ENCODE assay signal across 30 cellular contexts in genomic region chr6:19705606-19706005, GRCh38.
DNase-seq lines count a peak whose midpoint lies in the region; ATAC-seq, FAIRE-seq and TF ChIP-seq lines count a peak whose summit lies in the region.
"Had no signal": no experiment of that assay in that cellular context is flagged by ENCODE, and none has a peak within 500 bp of the region (broad histone marks: within the 10 kb centered on the region; RNA-seq: fewer than 3 reads in every experiment).

No MANE protein-coding gene starts in this region.

- H3K4me2 ChIP-seq in astrocyte (ENCODE audit: low read length), result no peak overlapping the region
- H3K4me2 ChIP-seq: BLaER1 had no signal

- intact Hi-C loops in MCF 10A (cut with micrococcal nuclease) (no loop called here), breast epithelium (cut with DNase I; ENCODE audit: low total_unique reads) (no loop called here)

- H4K20me1 ChIP-seq in astrocyte (ENCODE audit: insufficient read depth, low read length), result no peaks in the 10 kb centered on the region
- H4K20me1 ChIP-seq: BLaER1 had no signal

- H3K27me3 ChIP-seq in breast epithelium (no peaks in the 10 kb centered on the region), astrocyte (ENCODE audit: insufficient read depth, low read length) (peaks cover 3% of the 10 kb centered on the region)
- H3K27me3 ChIP-seq: BLaER1, MG63 had no signal

- no peak overlapping the region for H3K9ac ChIP-seq in astrocyte (ENCODE audit: low read length)
- H3K9ac ChIP-seq: BLaER1 had no signal

- no TSS peak for BruUV-seq in MCF 10A (replicated peaks; lab: Mats Ljungman, UMichigan)

- CTCF ChIA-PET in MCF 10A (lab: Yijun Ruan, JAX), result no interaction called here

- TF ChIP-seq POLR2A in breast epithelium (IDR thresholded peaks at IDR 0.05), result no peak

- DNase-seq in MCF 10A (ENCODE audit: unreplicated experiment) (peak; percentile 30), breast epithelium (ENCODE audit: low spot score in 2 of 2) (no peak), HT1080 (ENCODE audit: low read depth) (peak; percentile 29), astrocyte (ENCODE audit: low read depth) (peak; percentile 53), NCI-H1048 (lab: John Stamatoyannopoulos, UW) (no peak)
- DNase-seq: Caco-2; CD4-positive, alpha-beta T cell; DMS 273 treated with DMSO at 0.1 percent for 48 hours; DMS79 treated with DMSO at 0.1 percent for 48 hours; Karpas-422; MG63; NCI-H1092; NCI-H146; NCI-H2029 treated with DMSO at 0.1 percent for 48 hours; NCI-H226; NCI-H510A treated with DMSO at 0.1 percent for 48 hours; NCI-H748 treated with DMSO at 0.1 percent for 48 hours; SHP77 treated with DMSO at 0.1 percent for 48 hours; T-cell had no signal

- H3K4me1 Mint-ChIP-seq in MCF 10A (ENCODE audit: insufficient read depth, unreplicated experiment), result no peaks in the 10 kb centered on the region
- no peaks in the 10 kb centered on the region for H3K4me1 Mint-ChIP-seq in astrocyte (ENCODE audit: low read depth, unreplicated experiment)
- H3K4me1 Mint-ChIP-seq: IgD-negative memory B cell, T-cell had no signal

- H3K27me3 Mint-ChIP-seq in MCF 10A (ENCODE audit: insufficient read depth, unreplicated experiment) (peaks cover 10% of the 10 kb centered on the region), astrocyte (ENCODE audit: low read depth, unreplicated experiment) (no peaks in the 10 kb centered on the region)
- H3K27me3 Mint-ChIP-seq: CD4-positive, alpha-beta T cell; IgD-negative memory B cell; T-cell had no signal

- TF ChIP-seq CTCF in MCF 10A (IDR thresholded peaks at IDR 0.05; ENCODE audit: unreplicated experiment), result no peak
- TF ChIP-seq CTCF in breast epithelium (IDR thresholded peaks at IDR 0.05), result no peak
- TF ChIP-seq CTCF in astrocyte (IDR thresholded peaks at IDR 0.05; ENCODE audit: insufficient read depth, low read depth, low read length), result no peak

- H3K9me3 Mint-ChIP-seq in MCF 10A (ENCODE audit: unreplicated experiment) (no peaks in the 10 kb centered on the region), astrocyte (ENCODE audit: unreplicated experiment) (peaks cover 3% of the 10 kb centered on the region)
- H3K9me3 Mint-ChIP-seq: CD4-positive, alpha-beta T cell; T-cell; T-helper 2 cell treated with Interferon-gamma antibody and Interleukin-4, amounts not matched to agents 5 μg/mL and 100 μg/mL, for 36 hours had no signal

- H3K4me1 ChIP-seq in breast epithelium, result no peaks in the 10 kb centered on the region
- no peaks in the 10 kb centered on the region for H3K4me1 ChIP-seq in astrocyte (ENCODE audit: insufficient read depth, low read length)
- H3K4me1 ChIP-seq: BLaER1, Caco-2 had no signal

- H3K27ac ChIP-seq in breast epithelium (no peak overlapping the region), astrocyte (ENCODE audit: low read depth, low read length) (no peak overlapping the region)
- H3K27ac ChIP-seq: 22Rv1, BLaER1, RWPE1, SK-N-MC had no signal

- peaks cover 4% of the 10 kb centered on the region for H3K36me3 ChIP-seq in breast epithelium
- no peaks in the 10 kb centered on the region for H3K36me3 ChIP-seq in astrocyte (ENCODE audit: insufficient read depth, low read length)
- H3K36me3 ChIP-seq: BLaER1, MG63 had no signal

- no peaks in the 10 kb centered on the region for H3K79me2 ChIP-seq in astrocyte (ENCODE audit: insufficient read depth, low read length)

- H3K4me3 ChIP-seq in breast epithelium (no peak overlapping the region), astrocyte (ENCODE audit: insufficient read depth, low read depth, low read length) (no peak overlapping the region)
- H3K4me3 ChIP-seq: BLaER1, MG63, SK-N-MC had no signal

- POLR2A ChIA-PET in MCF 10A (lab: Yijun Ruan, JAX), result no interaction called here

- no peaks in the 10 kb centered on the region for H3K9me3 ChIP-seq in breast epithelium
- H3K9me3 ChIP-seq in astrocyte (ENCODE audit: insufficient read depth, low read depth, low read length), result no peaks in the 10 kb centered on the region
- H3K9me3 ChIP-seq: BLaER1, Caco-2, MG63 had no signal

- H3K4me3 Mint-ChIP-seq in MCF 10A (ENCODE audit: unreplicated experiment) (no peak overlapping the region), astrocyte (ENCODE audit: unreplicated experiment) (no peak overlapping the region)
- H3K4me3 Mint-ChIP-seq: CD4-positive, alpha-beta T cell; IgD-negative memory B cell; T-cell; T-helper 2 cell treated with Interferon-gamma antibody and Interleukin-4, amounts not matched to agents 5 μg/mL and 100 μg/mL, for 36 hours had no signal

- ATAC-seq in GM21786 (IDR thresholded peaks at IDR 0.05; ENCODE audit: unreplicated experiment) (no peak), GM21825 (IDR thresholded peaks at IDR 0.05; ENCODE audit: unreplicated experiment) (no peak), HG03469 (IDR thresholded peaks at IDR 0.05; ENCODE audit: unreplicated experiment) (no peak)
- ATAC-seq: T-cell had no signal

- H3K36me3 Mint-ChIP-seq in MCF 10A (ENCODE audit: insufficient read depth, unreplicated experiment), result no peaks in the 10 kb centered on the region
- H3K36me3 Mint-ChIP-seq in astrocyte (ENCODE audit: low read depth, unreplicated experiment), result no peaks in the 10 kb centered on the region
- H3K36me3 Mint-ChIP-seq: IgD-negative memory B cell, T-cell had no signal

- H2AFZ ChIP-seq in astrocyte (ENCODE audit: low read depth, low read length), result no peak overlapping the region

- peak; percentile 23 for FAIRE-seq in astrocyte (lab: Jason Lieb, UNC)
- FAIRE-seq: GM12892, H54 had no signal

- H3K27ac Mint-ChIP-seq in MCF 10A (ENCODE audit: low read depth, unreplicated experiment), result no peak overlapping the region
- no peak overlapping the region for H3K27ac Mint-ChIP-seq in astrocyte (ENCODE audit: unreplicated experiment)
- H3K27ac Mint-ChIP-seq: CD4-positive, alpha-beta T cell; T-cell; T-helper 2 cell treated with Interferon-gamma antibody and Interleukin-4, amounts not matched to agents 5 μg/mL and 100 μg/mL, for 36 hours had no signal

Comparison
In these comparisons a context has a peak if more than half of its experiments do, and no peak if none do; other contexts are left out.
1. DNase-seq: peak in MCF 10A (single experiment), HT1080 (single experiment) and astrocyte (single experiment); none in breast epithelium (0 of 2) and NCI-H1048 (single experiment).